In genomic region chr10:124916585-124917167, GRCh38 we compare ENCODE assay signal across 8 cellular contexts. TPM values are rescaled to one million over a fixed set of nuclear protein-coding genes. Genes with fewer than 3 reads are reported as not detected.
DNase-seq lines count a peak whose midpoint lies in the region; ATAC-seq and TF ChIP-seq lines count a peak whose summit lies in the region.

No MANE protein-coding gene starts in this region.

- WGBS in HUES64 = under 1% methylated on average over 82 of the region's 82 CpGs

- H2AFZ ChIP-seq in OCI-LY3 (ENCODE audit: low read depth, low read length) = no peak overlapping the region

- H3K4me2 ChIP-seq in OCI-LY3 (ENCODE audit: low read length) = peak overlapping the region; percentile 88

- H3K79me2 ChIP-seq in OCI-LY3 (ENCODE audit: low read length) = peaks cover 55% of the 10 kb centered on the region

- H3K4me1 ChIP-seq in HUES64 (ENCODE audit: insufficient read depth, low read length) (peaks cover 12% of the 10 kb centered on the region), OCI-LY3 (ENCODE audit: low read length) (peaks cover 14% of the 10 kb centered on the region), mononuclear cell (ENCODE audit: insufficient read depth, low read length) (peaks cover 28% of the 10 kb centered on the region)

- H3K27me3 ChIP-seq in HUES64 (ENCODE audit: insufficient read depth, low read length) = no peaks in the 10 kb centered on the region
- H3K27me3 ChIP-seq in OCI-LY3 (ENCODE audit: low read depth, low read length) = no peaks in the 10 kb centered on the region
- no peaks in the 10 kb centered on the region for H3K27me3 ChIP-seq in mononuclear cell (ENCODE audit: insufficient read depth, low read length)

- H3K27ac ChIP-seq in HUES64 (ENCODE audit: low read depth, low read length) (peak overlapping the region; percentile 97), OCI-LY3 (ENCODE audit: low read length) (peak overlapping the region; percentile 66), epithelial cell of prostate (peak overlapping the region; percentile 87)

- H4K20me1 ChIP-seq in OCI-LY3 (ENCODE audit: insufficient read depth, low read length) = peaks cover 27% of the 10 kb centered on the region

- H3K9me3 ChIP-seq in HUES64 (ENCODE audit: insufficient read depth, low read depth, low read length) = no peaks in the 10 kb centered on the region
- H3K9me3 ChIP-seq in OCI-LY3 (ENCODE audit: insufficient read depth, low read length) = no peaks in the 10 kb centered on the region
- no peaks in the 10 kb centered on the region for H3K9me3 ChIP-seq in mononuclear cell (ENCODE audit: low read depth, low read length)

- no peak for TF ChIP-seq CTCF in OCI-LY3 (IDR thresholded peaks at IDR 0.05; ENCODE audit: low read depth, low read length)

- no peaks in the 10 kb centered on the region for H3K36me3 ChIP-seq in HUES64 (ENCODE audit: insufficient read depth, low read length)
- no peaks in the 10 kb centered on the region for H3K36me3 ChIP-seq in OCI-LY3 (replicated peaks; ENCODE audit: low read depth, low read length)

- H3K9ac ChIP-seq in HUES64 (ENCODE audit: low read depth, low read length) = peak overlapping the region; percentile 93
- H3K9ac ChIP-seq in OCI-LY3 (ENCODE audit: low read length) = peak overlapping the region; percentile 87

- peak; percentile 97 for ATAC-seq in GM21515 (IDR thresholded peaks at IDR 0.05; ENCODE audit: unreplicated experiment)

- H3K4me3 ChIP-seq in HUES64 (ENCODE audit: low read length) = peak overlapping the region; percentile 75
- H3K4me3 ChIP-seq in OCI-LY3 (ENCODE audit: low read length) = peak overlapping the region; percentile 98
- H3K4me3 ChIP-seq in mononuclear cell (ENCODE audit: low read length) = peak overlapping the region; percentile 70

- DNase-seq in DMS 273 (lab: John Stamatoyannopoulos, UW; ENCODE audit: unreplicated experiment) (peak; percentile 97), activated T-cell treated with anti-CD3 and anti-CD28 coated beads for 4 hours (peak; percentile 95), epithelial cell of prostate (ENCODE audit: low read depth, low spot score) (peak; percentile 68)
- DNase-seq in stimulated activated CD8-positive, alpha-beta memory T cell treated with anti-CD3 and anti-CD28 coated beads, Interleukin-2, amount 100 ng/mL, for 48 hours (ENCODE audit: low read depth in 2 of 2) = peak; percentile 96 to 98

RNA-seq across cellular contexts. Expression of gene ZRANB1, which starts 25.2 kb away (rescaled TPM):
- polyA plus RNA-seq in HUES64 (2013, experiment 1 of 2) = 10.5 TPM
- polyA plus RNA-seq in HUES64 (2013, experiment 2 of 2) = 10.7 TPM
- 46.2 TPM for total RNA-seq in mononuclear cell

Comparison
In these comparisons a context has a peak if more than half of its experiments do, and no peak if none do; other contexts are left out.
1. Peak in every context shown above with its lines: DNase-seq, ATAC-seq, H3K4me3 ChIP-seq and H3K27ac ChIP-seq.